1 cellular context compared by ENCODE assay signal in genomic region chr11:116742104-116742503, GRCh38.
TF ChIP-seq lines count a peak whose summit lies in the region.

No MANE protein-coding gene starts in this region.

TF ChIP-seq in IMR-90, 13 proteins besides CTCF, POLR2A, EP300 and RAD21:
- TF ChIP-seq RFX5 (IDR thresholded peaks at IDR 0.05; ENCODE audit: low read depth, low read length) (no peak), FOS (IDR thresholded peaks at IDR 0.05; ENCODE audit: low read depth, low read length) (peak; percentile 43), RCOR1 (IDR thresholded peaks at IDR 0.05; ENCODE audit: insufficient replicate concordance, low read length) (no peak), USF2 (IDR thresholded peaks at IDR 0.05; ENCODE audit: low read depth, low read length) (peak; percentile 82), MXI1 (IDR thresholded peaks at IDR 0.05; ENCODE audit: borderline replicate concordance, low read depth, low read length) (no peak), NFE2L2 (IDR thresholded peaks at IDR 0.05; ENCODE audit: low read depth, low read length) (no peak), BHLHE40 (IDR thresholded peaks at IDR 0.05; ENCODE audit: low read depth, low read length) (peak; percentile 43; the same call in 1 of the 2 replicates)
